In genomic region chr6:116986819-116987218, GRCh38 we compare ENCODE assay signal across 35 cellular contexts.
DNase-seq lines count a peak whose midpoint lies in the region; ATAC-seq and TF ChIP-seq lines count a peak whose summit lies in the region.
"Had no signal": no experiment of that assay in that cellular context is flagged by ENCODE, and none has a peak within 500 bp of the region (broad histone marks: within the 10 kb centered on the region; RNA-seq: fewer than 3 reads in every experiment).

No MANE protein-coding gene starts in this region.

- H3K4me1 ChIP-seq in colonic mucosa (no peaks in the 10 kb centered on the region), mucosa of descending colon (ENCODE audit: low read depth) (no peaks in the 10 kb centered on the region), transverse colon (peaks cover 0 to 7% (median 3%) of the 10 kb centered on the region in 4 donors), left lung (no peaks in the 10 kb centered on the region)
- H3K4me1 ChIP-seq: A549; BE2C; BLaER1; BLaER1 treated with 17β-estradiol and CSF1 and Interleukin-3, amounts not matched to agents 10 nM and 100 nM; Caco-2 had no signal

- peaks cover 0 to 7% of the 10 kb centered on the region in 2 donors for H3K9me3 Mint-ChIP-seq in effector memory CD8-positive, alpha-beta T cell
- no peaks in the 10 kb centered on the region for H3K9me3 Mint-ChIP-seq in activated CD8-positive, alpha-beta memory T cell treated with anti-CD3 and anti-CD28 coated beads, Interleukin-2, amount 10 ng/mL, durations not matched to agents 7 days and 5 days (ENCODE audit: low read depth)

- H3K4me1 Mint-ChIP-seq in effector memory CD8-positive, alpha-beta T cell (ENCODE audit: low read depth in 2 of 2) = no peaks in the 10 kb centered on the region
- H3K4me1 Mint-ChIP-seq in activated CD8-positive, alpha-beta memory T cell treated with anti-CD3 and anti-CD28 coated beads, Interleukin-2, amount 10 ng/mL, durations not matched to agents 7 days and 5 days = no peaks in the 10 kb centered on the region
- H3K4me1 Mint-ChIP-seq: B cell; CD14-positive monocyte; CD4-positive, alpha-beta memory T cell; CD4-positive, CD25-positive, alpha-beta regulatory T cell; CD8-positive, alpha-beta memory T cell had no signal

- no peak overlapping the region for H3K9ac ChIP-seq in colonic mucosa (ENCODE audit: low read depth in 2 of 2, low read length in 2 of 2)
- H3K9ac ChIP-seq: BLaER1; BLaER1 treated with 17β-estradiol and CSF1 and Interleukin-3, amounts not matched to agents 10 nM and 100 nM had no signal

- H3K36me3 Mint-ChIP-seq in effector memory CD8-positive, alpha-beta T cell (ENCODE audit: insufficient read depth) = no peaks in the 10 kb centered on the region
- H3K36me3 Mint-ChIP-seq in activated CD8-positive, alpha-beta memory T cell treated with anti-CD3 and anti-CD28 coated beads, Interleukin-2, amount 10 ng/mL, durations not matched to agents 7 days and 5 days = no peaks in the 10 kb centered on the region
- H3K36me3 Mint-ChIP-seq: CD14-positive monocyte; CD4-positive, alpha-beta memory T cell; CD4-positive, CD25-positive, alpha-beta regulatory T cell; CD8-positive, alpha-beta memory T cell; CD8-positive, alpha-beta T cell had no signal

- H3K27ac ChIP-seq in colonic mucosa = no peak overlapping the region
- no peak overlapping the region for H3K27ac ChIP-seq in transverse colon
- no peak overlapping the region for H3K27ac ChIP-seq in left lung
- H3K27ac ChIP-seq: 22Rv1; A549; BLaER1; BLaER1 treated with 17β-estradiol and CSF1 and Interleukin-3, amounts not matched to agents 10 nM and 100 nM; C4-2B had no signal

- H3K4me3 Mint-ChIP-seq in effector memory CD8-positive, alpha-beta T cell = no peak overlapping the region
- no peak overlapping the region for H3K4me3 Mint-ChIP-seq in activated CD8-positive, alpha-beta memory T cell treated with anti-CD3 and anti-CD28 coated beads, Interleukin-2, amount 10 ng/mL, durations not matched to agents 7 days and 5 days
- H3K4me3 Mint-ChIP-seq: B cell; CD14-positive monocyte; CD4-positive, alpha-beta memory T cell; CD4-positive, alpha-beta T cell; CD4-positive, CD25-positive, alpha-beta regulatory T cell; CD8-positive, alpha-beta memory T cell; CD8-positive, alpha-beta T cell had no signal

- H3K27me3 Mint-ChIP-seq in effector memory CD8-positive, alpha-beta T cell = no peaks in the 10 kb centered on the region
- H3K27me3 Mint-ChIP-seq in activated CD8-positive, alpha-beta memory T cell treated with anti-CD3 and anti-CD28 coated beads, Interleukin-2, amount 10 ng/mL, durations not matched to agents 7 days and 5 days = no peaks in the 10 kb centered on the region
- H3K27me3 Mint-ChIP-seq: B cell; CD4-positive, alpha-beta memory T cell; CD4-positive, alpha-beta T cell; CD8-positive, alpha-beta memory T cell had no signal

- no peak for TF ChIP-seq POLR2A in transverse colon (IDR thresholded peaks at IDR 0.05)

- H3K36me3 ChIP-seq in colonic mucosa (no peaks in the 10 kb centered on the region), mucosa of descending colon (ENCODE audit: low read depth) (no peaks in the 10 kb centered on the region), transverse colon (no peaks in the 10 kb centered on the region), left lung (no peaks in the 10 kb centered on the region)
- H3K36me3 ChIP-seq: BE2C; BLaER1; BLaER1 treated with 17β-estradiol and CSF1 and Interleukin-3, amounts not matched to agents 10 nM and 100 nM had no signal

- ATAC-seq in left colon = peak; percentile 96
- ATAC-seq in mucosa of descending colon = peak; percentile 78
- no peak for ATAC-seq in effector memory CD8-positive, alpha-beta T cell (replicated peaks)
- no peak for ATAC-seq in activated CD8-positive, alpha-beta memory T cell treated with anti-CD3 and anti-CD28 coated beads, Interleukin-2, amount 10 ng/mL, durations not matched to agents 7 days and 5 days
- no peak for ATAC-seq in left lung
- ATAC-seq: A549; CD8-positive, alpha-beta T cell had no signal

- DNase-seq in colonic mucosa (peak; percentile 43), left colon (no peak), mucosa of descending colon (peak in 1 of 3 donors; percentile 60), transverse colon (peak; percentile 14), NCI-H187 treated with DMSO at 0.1 percent for 48 hours (lab: John Stamatoyannopoulos, UW) (no peak), left lung (no peak)
- DNase-seq in effector memory CD8-positive, alpha-beta T cell = no peak
- no peak for DNase-seq in activated CD8-positive, alpha-beta memory T cell treated with anti-CD3 and anti-CD28 coated beads, Interleukin-2, amount 10 ng/mL, durations not matched to agents 7 days and 5 days
- DNase-seq: 8988T; ACHN; AML-193; BE2C; C1 segment of cervical spinal cord; Caco-2; Calu3; CD4-positive, alpha-beta memory T cell; CD4-positive, alpha-beta T cell; CD4-positive, CD25-positive, alpha-beta regulatory T cell; CD8-positive, alpha-beta memory T cell; CD8-positive, alpha-beta T cell; COR-L47; DMS 273 treated with DMSO at 0.1 percent for 48 hours; DMS153; DMS53; DMS79; DMS79 treated with DMSO at 0.1 percent for 48 hours; DND-41; EL had no signal

- no peaks in the 10 kb centered on the region for H3K9me3 ChIP-seq in colonic mucosa
- peaks cover 6% of the 10 kb centered on the region for H3K9me3 ChIP-seq in mucosa of descending colon
- H3K9me3 ChIP-seq in transverse colon = peaks cover 4 to 11% of the 10 kb centered on the region in 2 donors
- H3K9me3 ChIP-seq in left lung = peaks cover 0 to 7% of the 10 kb centered on the region in 2 donors
- H3K9me3 ChIP-seq: A549, BE2C had no signal

- intact Hi-C loops in colonic mucosa (cut with DNase I) (no loop called here), left colon (cut with DNase I, micrococcal nuclease) (no loop called here), mucosa of descending colon (cut with DNase I, micrococcal nuclease) (no loop called here), transverse colon (cut with DNase I; ENCODE audit: low total_unique reads) (no loop called here), left lung (cut with DNase I) (no loop called here)

- H3K27ac Mint-ChIP-seq in effector memory CD8-positive, alpha-beta T cell = no peak overlapping the region
- no peak overlapping the region for H3K27ac Mint-ChIP-seq in activated CD8-positive, alpha-beta memory T cell treated with anti-CD3 and anti-CD28 coated beads, Interleukin-2, amount 10 ng/mL, durations not matched to agents 7 days and 5 days
- H3K27ac Mint-ChIP-seq: B cell; CD14-positive monocyte; CD4-positive, alpha-beta memory T cell; CD4-positive, alpha-beta T cell; CD4-positive, CD25-positive, alpha-beta regulatory T cell; CD8-positive, alpha-beta memory T cell; CD8-positive, alpha-beta T cell had no signal

- TF ChIP-seq CTCF in colonic mucosa (IDR thresholded peaks at IDR 0.05) = no peak
- TF ChIP-seq CTCF in mucosa of descending colon (IDR thresholded peaks at IDR 0.05) = no peak
- no peak for TF ChIP-seq CTCF in transverse colon (IDR thresholded peaks at IDR 0.05)
- TF ChIP-seq CTCF in left lung (IDR thresholded peaks at IDR 0.05) = no peak

- CTCF ChIA-PET in activated CD8-positive, alpha-beta memory T cell treated with anti-CD3 and anti-CD28 coated beads, Interleukin-2, amount 10 ng/mL, durations not matched to agents 7 days and 5 days (lab: Charles Lee) = no interaction called here

- WGBS in transverse colon (ENCODE audit: low coverage in 1 of 2), 2 donors = 35 to 51% methylated on average over 2 of the region's 2 CpGs

- no peak overlapping the region for H3K4me3 ChIP-seq in colonic mucosa
- H3K4me3 ChIP-seq in mucosa of descending colon = no peak overlapping the region
- H3K4me3 ChIP-seq in transverse colon = no peak overlapping the region
- no peak overlapping the region for H3K4me3 ChIP-seq in left lung
- H3K4me3 ChIP-seq: A549; BLaER1; BLaER1 treated with 17β-estradiol and CSF1 and Interleukin-3, amounts not matched to agents 10 nM and 100 nM had no signal

- in situ Hi-C loops in transverse colon (cut with MboI; ENCODE audit: low pct_ligation_motif_present in 1 of 4, low pct_unique_long_range_greater_than_20kb in 1 of 4, low sequenced_read_pairs in 3 of 4) = no loop called here

- no peak for TF ChIP-seq EP300 in transverse colon (IDR thresholded peaks at IDR 0.05; ENCODE audit: low read depth)

- H3K27me3 ChIP-seq in colonic mucosa (no peaks in the 10 kb centered on the region), transverse colon (no peaks in the 10 kb centered on the region), left lung (no peaks in the 10 kb centered on the region)
- H3K27me3 ChIP-seq: BE2C; BLaER1; BLaER1 treated with 17β-estradiol and CSF1 and Interleukin-3, amounts not matched to agents 10 nM and 100 nM had no signal

Comparison
In these comparisons a context has a peak if more than half of its experiments do, and no peak if none do; other contexts are left out.
1. DNase-seq: peak in colonic mucosa (single experiment) and transverse colon (single experiment); none in left colon (0 of 2), effector memory CD8-positive, alpha-beta T cell (0 of 3), NCI-H187 treated with DMSO at 0.1 percent for 48 hours (single experiment), activated CD8-positive, alpha-beta memory T cell treated with anti-CD3 and anti-CD28 coated beads, Interleukin-2, amount 10 ng/mL, durations not matched to agents 7 days and 5 days (single experiment) and left lung (0 of 2).
2. ATAC-seq: peak in left colon (single experiment) and mucosa of descending colon (single experiment); none in effector memory CD8-positive, alpha-beta T cell (single experiment), activated CD8-positive, alpha-beta memory T cell treated with anti-CD3 and anti-CD28 coated beads, Interleukin-2, amount 10 ng/mL, durations not matched to agents 7 days and 5 days (single experiment) and left lung (single experiment).